19 cellular contexts compared by ENCODE assay signal in genomic region chr4:67593741-67594175, GRCh38. TPM values are rescaled to one million over a fixed set of nuclear protein-coding genes. Genes with fewer than 3 reads are reported as not detected.
A peak's percentile ranks its signal among the peaks of the same experiment; 100 is the strongest.
DNase-seq lines count a peak whose midpoint lies in the region; ATAC-seq and TF ChIP-seq lines count a peak whose summit lies in the region.
"Had no signal": no experiment of that assay in that cellular context is flagged by ENCODE, and none has a peak within 500 bp of the region (broad histone marks: within the 10 kb centered on the region; RNA-seq: fewer than 3 reads in every experiment).

No MANE protein-coding gene starts in this region.

- no peaks in the 10 kb centered on the region for H3K4me1 Mint-ChIP-seq in type B pancreatic cell (ENCODE audit: unreplicated experiment)

- H3K9me3 Mint-ChIP-seq in type B pancreatic cell = no peaks in the 10 kb centered on the region

- no peak for TF ChIP-seq CTCF in right atrium auricular region (IDR thresholded peaks at IDR 0.05)
- no peak for TF ChIP-seq CTCF in left lung (IDR thresholded peaks at IDR 0.05)
- no peak for TF ChIP-seq CTCF in type B pancreatic cell (conservative IDR thresholded peaks at IDR 0.05)
- no peak for TF ChIP-seq CTCF in stomach (IDR thresholded peaks at IDR 0.05)

- TF ChIP-seq POLR2A in stomach (IDR thresholded peaks at IDR 0.05) = no peak

- intact Hi-C loops in Right ventricle myocardium inferior (cut with DNase I) (no loop called here), left lung (cut with DNase I) (no loop called here), stomach (cut with DNase I; ENCODE audit: low total_unique reads) (no loop called here)

- H3K4me3 Mint-ChIP-seq in type B pancreatic cell = no peak overlapping the region
- H3K4me3 Mint-ChIP-seq: naive thymus-derived CD8-positive, alpha-beta T cell had no signal

- no peaks in the 10 kb centered on the region for H3K27me3 ChIP-seq in right atrium auricular region
- H3K27me3 ChIP-seq in left lung = no peaks in the 10 kb centered on the region
- H3K27me3 ChIP-seq in stomach = no peaks in the 10 kb centered on the region
- H3K27me3 ChIP-seq: upper lobe of left lung had no signal

- no peaks in the 10 kb centered on the region for H3K36me3 Mint-ChIP-seq in type B pancreatic cell

- H3K36me3 ChIP-seq in right atrium auricular region (no peaks in the 10 kb centered on the region), left lung (no peaks in the 10 kb centered on the region), stomach (no peaks in the 10 kb centered on the region)
- H3K36me3 ChIP-seq: upper lobe of left lung had no signal

- peak; percentile 82 for ATAC-seq in Right ventricle myocardium inferior
- ATAC-seq in esophagus mucosa = peak; percentile 23
- peak; percentile 55 for ATAC-seq in left lung
- ATAC-seq: A549; naive thymus-derived CD8-positive, alpha-beta T cell; PC-3 had no signal

- H3K27ac Mint-ChIP-seq in type B pancreatic cell = no peak overlapping the region
- H3K27ac Mint-ChIP-seq: naive thymus-derived CD8-positive, alpha-beta T cell had no signal

- no peak for TF ChIP-seq EP300 in stomach (IDR thresholded peaks at IDR 0.05)

- H3K9me3 ChIP-seq in right atrium auricular region (no peaks in the 10 kb centered on the region), left lung (no peaks in the 10 kb centered on the region), stomach (no peaks in the 10 kb centered on the region)
- H3K9me3 ChIP-seq: A549, upper lobe of left lung had no signal

- H3K4me3 ChIP-seq in right atrium auricular region (no peak overlapping the region), left lung (no peak overlapping the region), stomach (no peak overlapping the region)
- H3K4me3 ChIP-seq: A549, upper lobe of left lung had no signal

- WGBS in stomach, 5 donors = 51 to 62% (median 54%) methylated on average over 2 of the region's 2 CpGs

- peaks cover 2% of the 10 kb centered on the region for H3K27me3 Mint-ChIP-seq in type B pancreatic cell
- H3K27me3 Mint-ChIP-seq: naive thymus-derived CD8-positive, alpha-beta T cell had no signal

- H3K4me1 ChIP-seq in right atrium auricular region (no peaks in the 10 kb centered on the region), left lung (no peaks in the 10 kb centered on the region), stomach (no peaks in the 10 kb centered on the region)
- H3K4me1 ChIP-seq: A549, upper lobe of left lung had no signal

- DNase-seq in Right ventricle myocardium inferior (ENCODE audit: missing footprints) (no peak), right atrium auricular region (ENCODE audit: low spot score) (no peak), left lung (no peak), type B pancreatic cell (ENCODE audit: extremely low spot score, unreplicated experiment) (no peak), DMS53 treated with DMSO at 0.1 percent for 48 hours (lab: John Stamatoyannopoulos, UW; ENCODE audit: unreplicated experiment) (no peak), mucosa of gallbladder (ENCODE audit: low spot score) (no peak), stomach (no peak)
- DNase-seq: effector CD4-positive, alpha-beta T cell; glutamatergic neuron; naive thymus-derived CD8-positive, alpha-beta T cell; NCI-H345; PC-3; retina; stimulated activated CD4-positive, alpha-beta T cell treated with anti-CD3 and anti-CD28 coated beads, Interleukin-4, amount 100 ng/mL, for 1 hour; upper lobe of left lung had no signal

- H3K27ac ChIP-seq in right atrium auricular region (no peak overlapping the region), left lung (no peak overlapping the region), stomach (no peak overlapping the region)
- H3K27ac ChIP-seq: A549, upper lobe of left lung had no signal

RNA-seq across cellular contexts. Expression of gene STAP1, which starts 35.2 kb away (rescaled TPM):
- not detected for total RNA-seq in Right ventricle myocardium inferior
- not detected for total RNA-seq in right atrium auricular region
- total RNA-seq in esophagus mucosa = 0.24 TPM
- total RNA-seq in left lung = under 1 TPM; 0.47 to 0.50 TPM
- total RNA-seq in type B pancreatic cell (ENCODE audit: low replicate concordance) = not detected in 2 replicates
- 0.75 TPM for total RNA-seq in mucosa of gallbladder
- under 1 TPM in 2 of 5 donors, not detected in 3; 0.37 to 0.43 TPM for total RNA-seq in stomach
- 1 to 10 TPM; 1.1 to 1.3 (median 1.2) TPM for polyA plus RNA-seq in stomach
- total RNA-seq: kidney epithelial cell, M059J, PC-3 had no signal
- polyA plus RNA-seq: A549 had no signal

RNA-seq across cellular contexts. Expression of gene CENPC, which starts 48.5 kb away (rescaled TPM):
- total RNA-seq in Right ventricle myocardium inferior (7.3 TPM), right atrium auricular region (1 to 10 TPM; 6.6 to 7.9 TPM), esophagus mucosa (16.2 TPM), left lung (10 to 100 TPM; 16.1 to 16.5 TPM), type B pancreatic cell (ENCODE audit: low replicate concordance) (12.3 and 24.3 TPM in 2 replicates), mucosa of gallbladder (17.3 TPM), stomach (100 to 1,000 TPM in 1 of 5 donors, 10 to 100 TPM in 4; 30.3 to 159 (median 40.3) TPM)
- 1 to 10 TPM; 2.7 to 5.8 (median 5.2) TPM for polyA plus RNA-seq in stomach

Comparison
In these comparisons a context has a peak if more than half of its experiments do, and no peak if none do; other contexts are left out.
1. ATAC-seq: peak in every context shown above with its lines; median percentile 82 in Right ventricle myocardium inferior; 55 in left lung; 23 in esophagus mucosa.